17 cellular contexts compared by ENCODE assay signal in the genomic region with DNA sequence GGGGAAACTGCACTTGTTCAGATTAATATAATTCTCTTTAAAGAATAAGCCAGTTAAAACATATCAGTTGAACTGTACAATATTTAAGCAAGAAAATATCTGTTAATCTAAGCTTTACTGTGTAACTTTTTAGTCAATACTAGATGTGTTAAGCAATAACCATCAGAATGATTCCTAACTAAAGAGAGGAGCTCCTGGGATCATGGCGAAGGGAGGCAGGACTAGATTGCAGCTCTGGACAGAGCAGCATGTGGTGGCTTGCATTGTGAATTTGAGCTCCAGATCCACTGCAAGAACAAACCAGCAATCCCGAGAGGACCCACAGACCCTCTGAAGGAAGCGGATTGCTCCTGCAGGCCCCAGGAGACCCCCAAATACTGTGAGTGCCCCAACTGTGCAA.
"Had no signal": no experiment of that assay in that cellular context is flagged by ENCODE, and none has a peak within 500 bp of the region (broad histone marks: within the 10 kb centered on the region; RNA-seq: fewer than 3 reads in every experiment).

No MANE protein-coding gene starts in this region.

- H3K4me1 Mint-ChIP-seq: neural crest cell had no signal

- H3K4me3 ChIP-seq: colonic mucosa, heart right ventricle, lower lobe of right lung, prostate gland, testis, uterus had no signal

- H3K4me1 ChIP-seq: colonic mucosa, prostate gland had no signal

- ATAC-seq: activated naive CD4-positive, alpha-beta T cell treated with anti-CD3 and anti-CD28 coated beads, Interleukin-2, amount 50 U/mL, for 72 hours; lower lobe of right lung; naive thymus-derived CD4-positive, alpha-beta T cell had no signal

- H3K36me3 ChIP-seq: colonic mucosa, heart right ventricle, lower lobe of right lung, prostate gland, spleen, uterus had no signal

- H3K27me3 Mint-ChIP-seq: naive thymus-derived CD4-positive, alpha-beta T cell had no signal

- H3K27ac Mint-ChIP-seq: activated naive CD4-positive, alpha-beta T cell treated with anti-CD3 and anti-CD28 coated beads, Interleukin-2, amount 50 U/mL, for 72 hours had no signal

- H3K4me3 Mint-ChIP-seq: naive thymus-derived CD4-positive, alpha-beta T cell; neural crest cell had no signal

- H3K27ac ChIP-seq: colonic mucosa, lower lobe of right lung, prostate gland, testis, uterus had no signal

- H3K9me3 ChIP-seq: colonic mucosa, lower lobe of right lung, prostate gland, testis, uterus had no signal

- DNase-seq: activated T-cell treated with anti-CD3 and anti-CD28 coated beads, Interleukin-2, amount 50 U/mL, for 1 hour; colonic mucosa; heart right ventricle; kidney; lower lobe of right lung; mesendoderm; naive thymus-derived CD4-positive, alpha-beta T cell; spleen; stimulated activated CD4-positive, alpha-beta T cell treated with anti-CD3 and anti-CD28 coated beads, Interleukin-4, amount 100 ng/mL, for 24 hours; T-helper 1 cell; T-helper 9 cell; testis; trophoblast cell; uterus had no signal

- H3K27me3 ChIP-seq: colonic mucosa, heart right ventricle, spleen, testis, uterus had no signal
